ENCODE assay signal across 24 cellular contexts in the genomic region with DNA sequence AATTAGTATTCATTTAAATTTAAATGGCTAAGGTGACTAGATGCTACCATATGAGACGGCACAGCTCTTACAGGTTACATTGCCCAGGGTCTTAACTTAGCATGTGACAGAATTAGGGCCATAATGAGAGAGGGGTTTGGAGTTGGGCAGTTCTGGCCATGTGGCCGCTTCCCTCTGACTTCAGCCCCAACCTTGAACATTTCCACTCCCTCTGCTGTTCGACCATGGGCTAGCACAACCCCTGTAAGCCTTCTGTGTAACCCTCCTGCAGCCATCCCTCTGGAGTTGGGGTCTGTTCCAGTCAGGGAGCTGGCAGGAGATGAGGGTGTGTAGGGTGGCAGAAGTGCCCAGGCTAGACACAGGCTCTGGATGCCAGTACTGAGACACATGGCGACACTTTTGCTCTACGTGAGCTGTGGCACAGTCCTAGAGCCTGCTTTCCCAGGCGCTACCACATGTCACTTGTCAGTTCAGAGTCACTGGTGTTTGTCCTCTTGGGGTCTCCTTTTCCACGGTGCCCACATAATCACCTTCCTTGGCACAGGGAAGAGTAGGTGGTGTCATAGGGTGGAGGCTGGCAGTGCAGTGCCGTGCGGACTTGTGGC.
DNase-seq lines count a peak whose midpoint lies in the region; ATAC-seq, FAIRE-seq and TF ChIP-seq lines count a peak whose summit lies in the region.
"Had no signal": no experiment of that assay in that cellular context is flagged by ENCODE, and none has a peak within 500 bp of the region (broad histone marks: within the 10 kb centered on the region; RNA-seq: fewer than 3 reads in every experiment).

No MANE protein-coding gene starts in this region.

- no peaks in the 10 kb centered on the region for H4K20me1 ChIP-seq in fibroblast of lung (ENCODE audit: control insufficient read depth, extremely low read depth, insufficient read depth, low read length)

- H3K9ac ChIP-seq in fibroblast of lung (ENCODE audit: insufficient read depth, low read length), result no peak overlapping the region

- H3K27me3 ChIP-seq in right atrium auricular region, result no peaks in the 10 kb centered on the region
- H3K27me3 ChIP-seq in Panc1 (ENCODE audit: control insufficient read depth, insufficient read depth, low read length), result peaks cover 7% of the 10 kb centered on the region; the same call in 1 of the 2 replicates
- peaks cover 17% of the 10 kb centered on the region for H3K27me3 ChIP-seq in fibroblast of lung (ENCODE audit: control insufficient read depth, insufficient read depth, low read length)
- no peaks in the 10 kb centered on the region for H3K27me3 ChIP-seq in CD8-positive, alpha-beta memory T cell (ENCODE audit: insufficient read depth, low read length, poor library complexity, severe bottlenecking)

- intact Hi-C loops in cardiac septum (cut with DNase I) (no loop called here), Panc1 (cut with micrococcal nuclease; ENCODE audit: unreplicated experiment) (no loop called here)

- H3K27ac ChIP-seq in right atrium auricular region (no peak overlapping the region), Panc1 (ENCODE audit: low read length) (no peak overlapping the region), fibroblast of lung (ENCODE audit: insufficient read depth, low read length) (no peak overlapping the region)
- H3K27ac ChIP-seq in CD8-positive, alpha-beta memory T cell (ENCODE audit: low read depth, low read length), result no peak overlapping the region
- H3K27ac ChIP-seq: C4-2B, left lung, neutrophil, RWPE1 had no signal

- TF ChIP-seq CTCF in right atrium auricular region (IDR thresholded peaks at IDR 0.05) (no peak), Panc1 (IDR thresholded peaks at IDR 0.05) (peak; percentile 25), fibroblast of lung (conservative IDR thresholded peaks at IDR 0.05 in 1 of 2, IDR thresholded peaks at IDR 0.05 in 1 of 2; ENCODE audit: low read depth in 1 of 2, low read length in 2 of 2) (peak; percentile 18 to 21), type B pancreatic cell (conservative IDR thresholded peaks at IDR 0.05) (no peak)

- H3K36me3 ChIP-seq in right atrium auricular region (no peaks in the 10 kb centered on the region), Panc1 (ENCODE audit: control insufficient read depth, insufficient read depth, low read length) (no peaks in the 10 kb centered on the region), fibroblast of lung (ENCODE audit: control insufficient read depth, insufficient read depth, low read length) (no peaks in the 10 kb centered on the region)
- H3K36me3 ChIP-seq in CD8-positive, alpha-beta memory T cell (ENCODE audit: insufficient read depth, low read length), result no peaks in the 10 kb centered on the region
- H3K36me3 ChIP-seq: left lung, neutrophil had no signal

- H3K4me3 ChIP-seq in right atrium auricular region (no peak overlapping the region), Panc1 (ENCODE audit: low read depth in 2 of 2, low read length in 2 of 2) (no peak overlapping the region), fibroblast of lung (replicated peaks in 1 of 4; ENCODE audit: control extremely low read depth in 1 of 4, insufficient read depth in 1 of 4, low read depth in 3 of 4, low read length in 4 of 4) (no peak overlapping the region)
- no peak overlapping the region for H3K4me3 ChIP-seq in CD8-positive, alpha-beta memory T cell (ENCODE audit: low read length)
- H3K4me3 ChIP-seq: left lung had no signal

- H3K4me1 ChIP-seq in right atrium auricular region, result no peaks in the 10 kb centered on the region
- no peaks in the 10 kb centered on the region for H3K4me1 ChIP-seq in Panc1 (ENCODE audit: control insufficient read depth, insufficient read depth, low read length)
- no peaks in the 10 kb centered on the region for H3K4me1 ChIP-seq in fibroblast of lung (ENCODE audit: control insufficient read depth, extremely low read depth, insufficient read depth, low read length)
- H3K4me1 ChIP-seq in CD8-positive, alpha-beta memory T cell (ENCODE audit: insufficient read depth, low read length), result no peaks in the 10 kb centered on the region
- H3K4me1 ChIP-seq: left lung had no signal

- H3K9me3 ChIP-seq in right atrium auricular region (peaks cover 0 to 24% of the 10 kb centered on the region in 2 donors), Panc1 (ENCODE audit: control insufficient read depth, insufficient read depth, low read depth, low read length) (no peaks in the 10 kb centered on the region; the same call in 1 of the 2 replicates), fibroblast of lung (ENCODE audit: control insufficient read depth, insufficient read depth, low read depth, low read length) (no peaks in the 10 kb centered on the region)
- no peaks in the 10 kb centered on the region for H3K9me3 ChIP-seq in CD8-positive, alpha-beta memory T cell (ENCODE audit: low read length)
- H3K9me3 ChIP-seq: neutrophil had no signal

- H3K4me1 Mint-ChIP-seq in type B pancreatic cell (ENCODE audit: unreplicated experiment), result no peaks in the 10 kb centered on the region
- no peaks in the 10 kb centered on the region for H3K4me1 Mint-ChIP-seq in stimulated activated naive B cell treated with anti-CD40 and anti-IgM and Interleukin-4, amounts not matched to agents 10 μg/mL and 1 μg/mL and 100 μg/mL, for 72 hours
- H3K4me1 Mint-ChIP-seq in CD8-positive, alpha-beta memory T cell, result no peaks in the 10 kb centered on the region

- H3K9me3 Mint-ChIP-seq in type B pancreatic cell, result peaks cover 12% of the 10 kb centered on the region
- peaks cover 16 to 20% of the 10 kb centered on the region in 2 donors for H3K9me3 Mint-ChIP-seq in stimulated activated naive B cell treated with anti-CD40 and anti-IgM and Interleukin-4, amounts not matched to agents 10 μg/mL and 1 μg/mL and 100 μg/mL, for 72 hours
- H3K9me3 Mint-ChIP-seq in CD8-positive, alpha-beta memory T cell, result peaks cover 13 to 19% (median 17%) of the 10 kb centered on the region in 5 donors

- ATAC-seq in Panc1, result peak; percentile 72; the same call in 1 of the 2 replicates
- ATAC-seq in stimulated activated naive B cell treated with anti-CD40 and anti-IgM and Interleukin-4, amounts not matched to agents 10 μg/mL and 1 μg/mL and 100 μg/mL, for 72 hours (replicated peaks), result no peak
- ATAC-seq: effector memory CD8-positive, alpha-beta T cell; left lung had no signal

- H3K27ac Mint-ChIP-seq in type B pancreatic cell, result no peak overlapping the region
- no peak overlapping the region for H3K27ac Mint-ChIP-seq in stimulated activated naive B cell treated with anti-CD40 and anti-IgM and Interleukin-4, amounts not matched to agents 10 μg/mL and 1 μg/mL and 100 μg/mL, for 72 hours
- no peak overlapping the region for H3K27ac Mint-ChIP-seq in CD8-positive, alpha-beta memory T cell
- H3K27ac Mint-ChIP-seq: activated naive CD8-positive, alpha-beta T cell; activated T-helper 1 cell treated with anti-CD3 and anti-CD28 coated beads, Interleukin-12 subunit alpha, Interleukin-12 subunit beta, Interleukin-2, Interleukin-4 antibody, amounts not matched to agents 30 ng/mL and 10 ng/mL and 1 ng/mL, durations not matched to agents 14 hours and 24 hours and 36 hours; effector memory CD8-positive, alpha-beta T cell had no signal

- no peak overlapping the region for H2AFZ ChIP-seq in fibroblast of lung (ENCODE audit: low read length)

- no peaks in the 10 kb centered on the region for H3K36me3 Mint-ChIP-seq in type B pancreatic cell
- peaks cover 0 to 6% of the 10 kb centered on the region in 2 donors for H3K36me3 Mint-ChIP-seq in stimulated activated naive B cell treated with anti-CD40 and anti-IgM and Interleukin-4, amounts not matched to agents 10 μg/mL and 1 μg/mL and 100 μg/mL, for 72 hours
- peaks cover 0 to under 1% (median 0%) of the 10 kb centered on the region in 3 donors for H3K36me3 Mint-ChIP-seq in CD8-positive, alpha-beta memory T cell

- no TSS peak for BruUV-seq in Panc1 (replicated peaks; lab: Mats Ljungman, UMichigan)

- in situ Hi-C loops in Panc1 (cut with HindIII; ENCODE audit: low pct_unique_long_range_greater_than_20kb, low sequenced_read_pairs), result no loop called here

- H3K4me2 ChIP-seq in fibroblast of lung (ENCODE audit: extremely low read depth, insufficient read depth, low read length), result no peak overlapping the region

- POLR2A ChIA-PET in Panc1 (lab: Charles Lee), result no interaction called here
- POLR2A ChIA-PET in CD8-positive, alpha-beta memory T cell (lab: Charles Lee), result no interaction called here

- no peak overlapping the region for H3K4me3 Mint-ChIP-seq in type B pancreatic cell
- no peak overlapping the region for H3K4me3 Mint-ChIP-seq in stimulated activated naive B cell treated with anti-CD40 and anti-IgM and Interleukin-4, amounts not matched to agents 10 μg/mL and 1 μg/mL and 100 μg/mL, for 72 hours
- no peak overlapping the region for H3K4me3 Mint-ChIP-seq in CD8-positive, alpha-beta memory T cell
- H3K4me3 Mint-ChIP-seq: activated naive CD8-positive, alpha-beta T cell; activated T-helper 1 cell treated with anti-CD3 and anti-CD28 coated beads, Interleukin-12 subunit alpha, Interleukin-12 subunit beta, Interleukin-2, Interleukin-4 antibody, amounts not matched to agents 30 ng/mL and 10 ng/mL and 1 ng/mL, durations not matched to agents 14 hours and 24 hours and 36 hours; effector memory CD8-positive, alpha-beta T cell had no signal

- FAIRE-seq in frontal cortex (lab: Jason Lieb, UNC), result no peak
- FAIRE-seq: astrocyte, TTC549, urothelium cell line had no signal

- H3K27me3 Mint-ChIP-seq in type B pancreatic cell, result peaks cover 67% of the 10 kb centered on the region
- H3K27me3 Mint-ChIP-seq in stimulated activated naive B cell treated with anti-CD40 and anti-IgM and Interleukin-4, amounts not matched to agents 10 μg/mL and 1 μg/mL and 100 μg/mL, for 72 hours, result peaks cover 22 to 35% of the 10 kb centered on the region in 2 donors
- peaks cover 9 to 23% of the 10 kb centered on the region in 2 donors for H3K27me3 Mint-ChIP-seq in CD8-positive, alpha-beta memory T cell

- DNase-seq in right atrium auricular region (ENCODE audit: low spot score), result peak; percentile 47
- no peak for DNase-seq in cardiac septum (ENCODE audit: low spot score)
- DNase-seq in Panc1 (ENCODE audit: low read depth, low spot score), result no peak
- DNase-seq in fibroblast of lung (ENCODE audit: low read depth in 2 of 2), result no peak
- peak; percentile 29 for DNase-seq in type B pancreatic cell (ENCODE audit: extremely low spot score, unreplicated experiment)
- DNase-seq in frontal cortex (ENCODE audit: low spot score in 2 of 2), result no peak
- DNase-seq in stimulated activated naive B cell treated with anti-CD40 and anti-IgM and Interleukin-4, amounts not matched to agents 10 μg/mL and 1 μg/mL and 100 μg/mL, for 72 hours, result no peak
- no peak for DNase-seq in CD8-positive, alpha-beta memory T cell
- DNase-seq: activated CD4-positive, alpha-beta T cell treated with anti-CD3 and anti-CD28 coated beads for 4 hours; effector memory CD8-positive, alpha-beta T cell; head of caudate nucleus; Karpas-422; left lung; midbrain; NCI-H187; NCI-H446 had no signal

- CTCF ChIA-PET in Panc1 (lab: Charles Lee), result no interaction called here
- CTCF ChIA-PET in CD8-positive, alpha-beta memory T cell (lab: Charles Lee), result no interaction called here

- H3K79me2 ChIP-seq in fibroblast of lung (ENCODE audit: control insufficient read depth, insufficient read depth, low read length), result no peaks in the 10 kb centered on the region

Comparison
In these comparisons a context has a peak if more than half of its experiments do, and no peak if none do; other contexts are left out.
1. DNase-seq: peak in right atrium auricular region (single experiment) and type B pancreatic cell (single experiment); none in cardiac septum (single experiment), Panc1 (single experiment), fibroblast of lung (0 of 2), frontal cortex (0 of 2), stimulated activated naive B cell treated with anti-CD40 and anti-IgM and Interleukin-4, amounts not matched to agents 10 μg/mL and 1 μg/mL and 100 μg/mL, for 72 hours (single experiment) and CD8-positive, alpha-beta memory T cell (0 of 5).
2. CTCF ChIP-seq: peak in Panc1 (single experiment) and fibroblast of lung (2 of 2); none in right atrium auricular region (0 of 2) and type B pancreatic cell (single experiment).